8 cellular contexts compared by ENCODE assay signal in genomic region chr20:13105864-13106457, GRCh38.
A peak's percentile ranks its signal among the peaks of the same experiment; 100 is the strongest.
DNase-seq lines count a peak whose midpoint lies in the region; ATAC-seq and TF ChIP-seq lines count a peak whose summit lies in the region.

No MANE protein-coding gene starts in this region.

- ATAC-seq in HG02642 (IDR thresholded peaks at IDR 0.05; ENCODE audit: poor library complexity, unreplicated experiment), result no peak
- no peak for ATAC-seq in aorta (ENCODE audit: low FRiP score)
- ATAC-seq in HG02623 (IDR thresholded peaks at IDR 0.05; ENCODE audit: unreplicated experiment), result no peak

- H3K36me3 ChIP-seq in WERI-Rb-1, result no peaks in the 10 kb centered on the region
- no peaks in the 10 kb centered on the region for H3K36me3 ChIP-seq in uterus
- peaks cover 2% of the 10 kb centered on the region in 2 donors for H3K36me3 ChIP-seq in aorta (ENCODE audit: control insufficient read depth in 1 of 2, insufficient read depth in 2 of 2, low read length in 1 of 2)

- no peak overlapping the region for H3K27ac Mint-ChIP-seq in immature natural killer cell

- H3K4me3 ChIP-seq in WERI-Rb-1 (ENCODE audit: low read depth, low read length) (no peak overlapping the region), uterus (no peak overlapping the region), aorta (ENCODE audit: low read length in 2 of 2) (no peak overlapping the region)

- H3K4me1 Mint-ChIP-seq in immature natural killer cell, result no peaks in the 10 kb centered on the region

- no peaks in the 10 kb centered on the region for H3K9me3 Mint-ChIP-seq in immature natural killer cell

- no peak overlapping the region for H3K4me3 Mint-ChIP-seq in immature natural killer cell

- H3K9me3 ChIP-seq in WERI-Rb-1 (ENCODE audit: severe bottlenecking) (no peaks in the 10 kb centered on the region), uterus (no peaks in the 10 kb centered on the region), aorta (ENCODE audit: control insufficient read depth, low read length) (no peaks in the 10 kb centered on the region)

- peak; percentile 19 for DNase-seq in ELF-1 (ENCODE audit: low read depth, low spot score)
- peak; percentile 59 for DNase-seq in M059J (ENCODE audit: low read depth)
- no peak for DNase-seq in WERI-Rb-1
- peak; percentile 5 to 24 (median 18) for DNase-seq in immature natural killer cell
- no peak for DNase-seq in uterus
- DNase-seq in aorta, result no peak

- H3K4me1 ChIP-seq in uterus, result no peaks in the 10 kb centered on the region
- no peaks in the 10 kb centered on the region for H3K4me1 ChIP-seq in aorta (ENCODE audit: control insufficient read depth in 1 of 2, insufficient read depth in 2 of 2, low read length in 2 of 2)

- TF ChIP-seq CTCF in WERI-Rb-1 (IDR thresholded peaks at IDR 0.05; ENCODE audit: low read depth, low read length), result peak; percentile 30; the same call in 1 of the 2 replicates
- TF ChIP-seq CTCF in uterus (IDR thresholded peaks at IDR 0.05), result peak; percentile 61 to 82 (median 66)

- peaks cover 0 to 8% (median 0%) of the 10 kb centered on the region in 3 donors for H3K36me3 Mint-ChIP-seq in immature natural killer cell

- H3K27ac ChIP-seq in WERI-Rb-1 (no peak overlapping the region), uterus (no peak overlapping the region), aorta (ENCODE audit: low read depth in 1 of 2, low read length in 2 of 2) (no peak overlapping the region)

- H3K27me3 ChIP-seq in WERI-Rb-1 (ENCODE audit: insufficient read depth, low read depth, severe bottlenecking) (no peaks in the 10 kb centered on the region), uterus (no peaks in the 10 kb centered on the region), aorta (ENCODE audit: control insufficient read depth in 1 of 2, insufficient read depth in 2 of 2, low read length in 1 of 2) (no peaks in the 10 kb centered on the region)

- intact Hi-C loops in uterus (cut with DNase I; ENCODE audit: low total_unique reads) (no loop called here), aorta (cut with DNase I) (loop anchor here (2.0 to 5.0 kb wide), 3 partner anchors 135 to 179 kb away; no protein-coding TSS in a partner anchor)

- TF ChIP-seq POLR2A in uterus (IDR thresholded peaks at IDR 0.05), result no peak

- H3K27me3 Mint-ChIP-seq in immature natural killer cell (ENCODE audit: low read depth in 3 of 3), result peaks cover 0 to 5% (median 2%) of the 10 kb centered on the region in 3 donors

- 29 to 31% methylated on average over 14 of the region's 14 CpGs for WGBS in aorta, 2 donors

Comparison
In these comparisons a context has a peak if more than half of its experiments do, and no peak if none do; other contexts are left out.
1. DNase-seq: peak in ELF-1 (single experiment), M059J (single experiment) and immature natural killer cell (3 of 3); none in WERI-Rb-1 (single experiment), uterus (0 of 2) and aorta (0 of 2).